In genomic region chr13:83184819-83185218, GRCh38 we compare ENCODE assay signal across 34 cellular contexts.
A peak's percentile ranks its signal among the peaks of the same experiment; 100 is the strongest.
DNase-seq lines count a peak whose midpoint lies in the region; ATAC-seq, FAIRE-seq and TF ChIP-seq lines count a peak whose summit lies in the region.
"Had no signal": no experiment of that assay in that cellular context is flagged by ENCODE, and none has a peak within 500 bp of the region (broad histone marks: within the 10 kb centered on the region; RNA-seq: fewer than 3 reads in every experiment).

No MANE protein-coding gene starts in this region.

- no peaks in the 10 kb centered on the region for H3K36me3 Mint-ChIP-seq in astrocyte (ENCODE audit: low read depth, unreplicated experiment)

- no peak overlapping the region for H3K4me3 Mint-ChIP-seq in astrocyte (ENCODE audit: unreplicated experiment)
- H3K4me3 Mint-ChIP-seq: activated naive CD8-positive, alpha-beta T cell treated with anti-CD3 and anti-CD28 coated beads, Interleukin-2, amount 50 U/mL, for 24 hours; activated T-cell treated with anti-CD3 and anti-CD28 coated beads, Interleukin-2, amount 50 U/mL, for 4 hours; nephron had no signal

- no peak for FAIRE-seq in astrocyte (lab: Jason Lieb, UNC)
- FAIRE-seq: GM18507, HepG2 had no signal

- no peaks in the 10 kb centered on the region for H3K27me3 Mint-ChIP-seq in astrocyte (ENCODE audit: low read depth, unreplicated experiment)
- H3K27me3 Mint-ChIP-seq: activated naive CD8-positive, alpha-beta T cell treated with anti-CD3 and anti-CD28 coated beads, Interleukin-2, amount 50 U/mL, for 24 hours had no signal

- H3K9me3 ChIP-seq in astrocyte (ENCODE audit: insufficient read depth, low read depth, low read length), result no peaks in the 10 kb centered on the region

- H3K4me1 ChIP-seq in astrocyte (ENCODE audit: insufficient read depth, low read length), result no peaks in the 10 kb centered on the region
- H3K4me1 ChIP-seq: BLaER1, esophagus muscularis mucosa, Peyer's patch, stomach, transverse colon had no signal

- H3K27me3 ChIP-seq in astrocyte (ENCODE audit: insufficient read depth, low read length), result no peaks in the 10 kb centered on the region
- H3K27me3 ChIP-seq: BLaER1, esophagus muscularis mucosa, Peyer's patch, stomach, transverse colon had no signal

- no peak overlapping the region for H3K27ac Mint-ChIP-seq in astrocyte (ENCODE audit: unreplicated experiment)
- H3K27ac Mint-ChIP-seq: activated naive CD8-positive, alpha-beta T cell treated with anti-CD3 and anti-CD28 coated beads, Interleukin-2, amount 50 U/mL, for 24 hours; nephron had no signal

- POLR2A ChIA-PET in AG04449 (lab: Yijun Ruan, JAX), result no interaction called here

- no peaks in the 10 kb centered on the region for H3K36me3 ChIP-seq in astrocyte (ENCODE audit: insufficient read depth, low read length)
- H3K36me3 ChIP-seq: BLaER1, esophagus muscularis mucosa, Peyer's patch, stomach, transverse colon, WERI-Rb-1 had no signal

- H3K9ac ChIP-seq in astrocyte (ENCODE audit: low read length), result no peak overlapping the region
- H3K9ac ChIP-seq: BLaER1 had no signal

- H3K4me2 ChIP-seq in astrocyte (ENCODE audit: low read length), result no peak overlapping the region
- H3K4me2 ChIP-seq: BLaER1, smooth muscle cell had no signal

- no peak overlapping the region for H3K4me3 ChIP-seq in AG04449 (ENCODE audit: low read depth, low read length)
- no peak overlapping the region for H3K4me3 ChIP-seq in astrocyte (ENCODE audit: insufficient read depth, low read depth, low read length)
- H3K4me3 ChIP-seq: BLaER1, coronary artery, esophagus muscularis mucosa, lung, Peyer's patch, smooth muscle cell, stomach, transverse colon had no signal

- DNase-seq in AG04449 (ENCODE audit: low read depth, low spot score) (peak; percentile 26), GM04503 (ENCODE audit: low read depth) (peak; percentile 7), astrocyte (ENCODE audit: low read depth) (peak; percentile 21), fibroblast of peridontal ligament (ENCODE audit: extremely low read depth) (peak; percentile 92), DMS79 (lab: John Stamatoyannopoulos, UW) (no peak), NCI-H2029 (lab: John Stamatoyannopoulos, UW) (no peak)
- DNase-seq in NK-92 treated with Interleukin-12 subunit alpha and Interleukin-12 subunit beta, amount 100 ng/mL, for 24 hours (lab: John Stamatoyannopoulos, UW), result no peak
- DNase-seq: 8988T; activated CD4-positive, alpha-beta T cell treated with anti-CD3 and anti-CD28 coated beads for 48 hours; activated naive CD8-positive, alpha-beta T cell treated with anti-CD3 and anti-CD28 coated beads, Interleukin-2, amount 50 U/mL, for 24 hours; activated T-cell treated with anti-CD3 and anti-CD28 coated beads, Interleukin-2, amount 50 U/mL, for 4 hours; DMS53; head of caudate nucleus; Kasumi-1; NCI-H1092 treated with DMSO at 0.1 percent for 48 hours; NCI-H187; NCI-H526 treated with DMSO at 0.1 percent for 48 hours; Peyer's patch; SHP77 treated with DMSO at 0.1 percent for 48 hours; stimulated activated CD4-positive, alpha-beta T cell treated with anti-CD3 and anti-CD28 coated beads, Interleukin-1b, Interleukin-23, amount 100 ng/mL, for 48 hours; stimulated activated CD8-positive, alpha-beta memory T cell treated with anti-CD3 and anti-CD28 coated beads, Interleukin-4, amount 100 ng/mL, for 48 hours; stomach; T1000; transverse colon; WERI-Rb-1 had no signal

- H3K9me3 Mint-ChIP-seq in astrocyte (ENCODE audit: unreplicated experiment), result peaks cover 13% of the 10 kb centered on the region

- no peaks in the 10 kb centered on the region for H4K20me1 ChIP-seq in astrocyte (ENCODE audit: insufficient read depth, low read length)
- H4K20me1 ChIP-seq: BLaER1 had no signal

- H2AFZ ChIP-seq in astrocyte (ENCODE audit: low read depth, low read length), result no peak overlapping the region

- no peak overlapping the region for H3K27ac ChIP-seq in astrocyte (ENCODE audit: low read depth, low read length)
- H3K27ac ChIP-seq: BLaER1, coronary artery, esophagus muscularis mucosa, Peyer's patch, stomach, transverse colon, WERI-Rb-1 had no signal

- CTCF ChIA-PET in AG04449 (lab: Yijun Ruan, JAX), result no interaction called here

- H3K79me2 ChIP-seq in astrocyte (ENCODE audit: insufficient read depth, low read length), result no peaks in the 10 kb centered on the region

- TF ChIP-seq CTCF in AG04449 (IDR thresholded peaks at IDR 0.05; ENCODE audit: insufficient read depth, low read length, missing control alignments), result no peak
- TF ChIP-seq CTCF in astrocyte (IDR thresholded peaks at IDR 0.05; ENCODE audit: insufficient read depth, low read depth, low read length), result no peak

- H3K4me1 Mint-ChIP-seq in astrocyte (ENCODE audit: low read depth, unreplicated experiment), result no peaks in the 10 kb centered on the region
- H3K4me1 Mint-ChIP-seq: activated naive CD8-positive, alpha-beta T cell treated with anti-CD3 and anti-CD28 coated beads, Interleukin-2, amount 50 U/mL, for 24 hours; nephron had no signal

- ATAC-seq in HG03025 (IDR thresholded peaks at IDR 0.05; ENCODE audit: low FRiP score, unreplicated experiment), result no peak
- ATAC-seq: activated naive CD8-positive, alpha-beta T cell treated with anti-CD3 and anti-CD28 coated beads, Interleukin-2, amount 50 U/mL, for 24 hours; activated T-cell treated with anti-CD3 and anti-CD28 coated beads, Interleukin-2, amount 50 U/mL, for 4 hours; HepG2 had no signal

Comparison
In these comparisons a context has a peak if more than half of its experiments do, and no peak if none do; other contexts are left out.
1. DNase-seq: peak in AG04449 (single experiment), GM04503 (single experiment), astrocyte (single experiment) and fibroblast of peridontal ligament (single experiment); none in DMS79 (single experiment), NK-92 treated with Interleukin-12 subunit alpha and Interleukin-12 subunit beta, amount 100 ng/mL, for 24 hours (single experiment) and NCI-H2029 (single experiment).